Comparison of ENCODE assay signal across 1 cellular context in genomic region chr4:112145326-112145819, GRCh38.
TF ChIP-seq lines count a peak whose summit lies in the region.

Gene FAM241A, plus strand, starts transcription at chr4:112145454. Its CDS starts 127 bp downstream, at chr4:112145581.

TF ChIP-seq in K562, 482 proteins besides CTCF, POLR2A, EP300 and RAD21 (continued from another document and continues in another):
- TF ChIP-seq ZFP91 (CRISPR knock-in tag; IDR thresholded peaks at IDR 0.05): no peak
- TF ChIP-seq ATF2 (CRISPR knock-in tag; IDR thresholded peaks at IDR 0.05): no peak
- TF ChIP-seq MBD1 (CRISPR knock-in tag; IDR thresholded peaks at IDR 0.05): no peak
- no peak for TF ChIP-seq TEAD1 (CRISPR knock-in tag; IDR thresholded peaks at IDR 0.05)
- TF ChIP-seq PTBP1 (IDR thresholded peaks at IDR 0.05; ENCODE audit: low read depth, low read length): no peak
- no peak for TF ChIP-seq ZBTB34 (CRISPR knock-in tag; IDR thresholded peaks at IDR 0.05)
- TF ChIP-seq NR4A1 (CRISPR knock-in tag; IDR thresholded peaks at IDR 0.05): no peak
- no peak for TF ChIP-seq NR4A1 (tag; IDR thresholded peaks at IDR 0.05)
- TF ChIP-seq FOXJ3 (CRISPR knock-in tag; IDR thresholded peaks at IDR 0.05): no peak
- TF ChIP-seq MITF (IDR thresholded peaks at IDR 0.05): no peak
- no peak for TF ChIP-seq ZEB2 (IDR thresholded peaks at IDR 0.05)
- TF ChIP-seq BRCA1 (IDR thresholded peaks at IDR 0.05): no peak
- TF ChIP-seq BRCA1 (CRISPR knock-in tag; IDR thresholded peaks at IDR 0.05): no peak
- TF ChIP-seq NONO (IDR thresholded peaks at IDR 0.05; ENCODE audit: low read depth in 2 of 2, low read length in 1 of 2): peak; percentile 42 to 91; a peak in 3 of 4 replicates
- no peak for TF ChIP-seq MAFF (IDR thresholded peaks at IDR 0.05; ENCODE audit: low read length)
- no peak for TF ChIP-seq TRIM28 (IDR thresholded peaks at IDR 0.05)
- TF ChIP-seq CEBPG (CRISPR knock-in tag; IDR thresholded peaks at IDR 0.05): no peak
- no peak for TF ChIP-seq CEBPG (tag; conservative IDR thresholded peaks at IDR 0.05 in 1 of 2, IDR thresholded peaks at IDR 0.05 in 1 of 2)
- no peak for TF ChIP-seq JUN (IDR thresholded peaks at IDR 0.05; ENCODE audit: borderline replicate concordance, low read depth, low read length)
- no peak; the same call in 1 of the 2 replicates for TF ChIP-seq JUN (CRISPR knock-in tag; IDR thresholded peaks at IDR 0.05; ENCODE audit: borderline replicate concordance)
- peak; percentile 89 for TF ChIP-seq RBFOX2 (IDR thresholded peaks at IDR 0.05; ENCODE audit: low read depth, low read length)
- no peak for TF ChIP-seq ZNF518B (CRISPR knock-in tag; IDR thresholded peaks at IDR 0.05)
- TF ChIP-seq GMEB1 (CRISPR knock-in tag; IDR thresholded peaks at IDR 0.05): no peak
- TF ChIP-seq ZBTB1 (CRISPR knock-in tag; IDR thresholded peaks at IDR 0.05; ENCODE audit: borderline replicate concordance, low read depth): no peak
- TF ChIP-seq NCOA6 (IDR thresholded peaks at IDR 0.05): no peak
- TF ChIP-seq MAFK (IDR thresholded peaks at IDR 0.05; ENCODE audit: low read length): no peak
- peak; percentile 85 for TF ChIP-seq RB1 (IDR thresholded peaks at IDR 0.05; ENCODE audit: low read depth)
- 0 out of 2 replicates have a peak, but pooled peaks have one; percentile 25 for TF ChIP-seq ZNF583 (CRISPR knock-in tag; IDR thresholded peaks at IDR 0.05)
- no peak for TF ChIP-seq ASH1L (IDR thresholded peaks at IDR 0.05; ENCODE audit: borderline replicate concordance, low read depth, partially characterized antibody)
- no peak for TF ChIP-seq HES1 (IDR thresholded peaks at IDR 0.05; ENCODE audit: low read depth)
- TF ChIP-seq ZNF561 (CRISPR knock-in tag; conservative IDR thresholded peaks at IDR 0.05): no peak
- TF ChIP-seq NFE2L1 (tag; IDR thresholded peaks at IDR 0.05; ENCODE audit: borderline replicate concordance, low read depth): no peak
- TF ChIP-seq ARID3B (CRISPR knock-in tag; IDR thresholded peaks at IDR 0.05; ENCODE audit: borderline replicate concordance): no peak
- 0 out of 2 replicates have a peak, but pooled peaks have one; percentile 11 for TF ChIP-seq JUND (IDR thresholded peaks at IDR 0.05; ENCODE audit: borderline replicate concordance, low read depth, low read length)
- no peak; the same call in 2 of the 3 replicates for TF ChIP-seq JUND (tag; IDR thresholded peaks at IDR 0.05; ENCODE audit: borderline replicate concordance, low read depth, low read length)
- no peak for TF ChIP-seq MNT (conservative IDR thresholded peaks at IDR 0.05)
- TF ChIP-seq CTCFL (IDR thresholded peaks at IDR 0.05; ENCODE audit: borderline replicate concordance, insufficient read depth, low read depth, low read length, poor library complexity, severe bottlenecking): no peak
- peak; percentile 96 for TF ChIP-seq POLR2G (IDR thresholded peaks at IDR 0.05; ENCODE audit: low read depth, low read length)
- no peak for TF ChIP-seq TAF15 (IDR thresholded peaks at IDR 0.05; ENCODE audit: low read depth, low read length)
- TF ChIP-seq MEIS2 (IDR thresholded peaks at IDR 0.05; ENCODE audit: partially characterized antibody): no peak
- TF ChIP-seq ZNF717 (CRISPR knock-in tag; IDR thresholded peaks at IDR 0.05): no peak
- no peak for TF ChIP-seq RBBP5 (IDR thresholded peaks at IDR 0.05; ENCODE audit: borderline replicate concordance, insufficient read depth, low read length, poor library complexity, severe bottlenecking)
- no peak for TF ChIP-seq HNRNPH1 (optimal IDR thresholded peaks at IDR 0.05; ENCODE audit: low read depth, low read length)
- no peak for TF ChIP-seq ZNF431 (CRISPR knock-in tag; IDR thresholded peaks at IDR 0.05)
- no peak for TF ChIP-seq ZNF212 (CRISPR knock-in tag; IDR thresholded peaks at IDR 0.05)
- no peak for TF ChIP-seq SAFB2 (IDR thresholded peaks at IDR 0.05; ENCODE audit: borderline replicate concordance, low read depth, low read length, severe bottlenecking)
- TF ChIP-seq PHF8 (IDR thresholded peaks at IDR 0.05; ENCODE audit: borderline replicate concordance, low read length): peak; percentile 74; the same call in 1 of the 2 replicates
